In genomic region chr5:88854769-88855168, GRCh38 we compare ENCODE assay signal across 12 cellular contexts.
"Had no signal": no experiment of that assay in that cellular context is flagged by ENCODE, and none has a peak within 500 bp of the region (broad histone marks: within the 10 kb centered on the region; RNA-seq: fewer than 3 reads in every experiment).

No MANE protein-coding gene starts in this region.

- H3K36me3 ChIP-seq: thyroid gland, vagina had no signal

- H3K27ac ChIP-seq: thyroid gland, vagina had no signal

- H3K4me1 ChIP-seq: thyroid gland, vagina had no signal

- H3K9me3 ChIP-seq: thyroid gland, vagina had no signal

- ATAC-seq: left ventricle myocardium superior; natural killer cell treated with Interleukin-12 subunit alpha and Interleukin-12 subunit beta and Interleukin-15 and Interleukin-18, amount 100 ng/mL, for 72 hours; stimulated activated effector memory CD8-positive, alpha-beta T cell treated with anti-CD3 and anti-CD28 coated beads, Interleukin-12 subunit alpha, Interleukin-12 subunit beta, amount 100 ng/mL, for 72 hours had no signal

- DNase-seq: activated CD4-positive, alpha-beta T cell treated with anti-CD3 and anti-CD28 coated beads, Interleukin-2, amount 10 ng/mL, durations not matched to agents 7 days and 5 days; activated CD8-positive, alpha-beta memory T cell treated with anti-CD3 and anti-CD28 coated beads, Interleukin-2, amount 50 U/mL, for 48 hours; activated naive CD8-positive, alpha-beta T cell treated with anti-CD3 and anti-CD28 coated beads for 36 hours; effector memory CD4-positive, alpha-beta T cell; foreskin fibroblast; kidney glomerular epithelial cell; left ventricle myocardium superior; mesenchymal stem cell; thyroid gland had no signal

- H3K4me3 ChIP-seq: thyroid gland, vagina had no signal

- H3K27me3 ChIP-seq: thyroid gland, vagina had no signal
